ENCODE assay signal across 11 cellular contexts in genomic region chr4:13543091-13543581, GRCh38. TPM values are rescaled to one million over a fixed set of nuclear protein-coding genes. Genes with fewer than 3 reads are reported as not detected.
DNase-seq lines count a peak whose midpoint lies in the region; TF ChIP-seq lines count a peak whose summit lies in the region.
"Had no signal": no experiment of that assay in that cellular context is flagged by ENCODE, and none has a peak within 500 bp of the region (broad histone marks: within the 10 kb centered on the region; RNA-seq: fewer than 3 reads in every experiment).

No MANE protein-coding gene starts in this region.

- H4K20me1 ChIP-seq in hepatocyte (ENCODE audit: insufficient read depth, poor library complexity, severe bottlenecking) = no peaks in the 10 kb centered on the region

- H3K9me3 ChIP-seq in NT2/D1 (ENCODE audit: insufficient read depth, low read length) = peaks cover 13% of the 10 kb centered on the region; the same call in 1 of the 2 replicates
- H3K9me3 ChIP-seq in hepatocyte (ENCODE audit: low read depth) = no peaks in the 10 kb centered on the region

- H3K36me3 ChIP-seq in NT2/D1 (ENCODE audit: insufficient read depth, insufficient read length, low read length) = peaks cover 32% of the 10 kb centered on the region
- no peaks in the 10 kb centered on the region for H3K36me3 ChIP-seq in hepatocyte (replicated peaks; ENCODE audit: insufficient read depth, low read depth)
- H3K36me3 ChIP-seq: stomach had no signal

- H3K4me1 ChIP-seq in NT2/D1 (ENCODE audit: insufficient read depth, insufficient read length) (peaks cover 13% of the 10 kb centered on the region), hepatocyte (ENCODE audit: insufficient read depth) (peaks cover 15% of the 10 kb centered on the region)

- peak overlapping the region; percentile 90 for H3K4me3 ChIP-seq in NT2/D1 (ENCODE audit: insufficient read length, low read depth)
- H3K4me3 ChIP-seq in hepatocyte = no peak overlapping the region
- no peak overlapping the region for H3K4me3 ChIP-seq in lower leg skin (ENCODE audit: low read depth, poor library complexity, severe bottlenecking)

- in situ Hi-C loops in GM13976 (cut with MboI; ENCODE audit: low sequenced_read_pairs, unreplicated experiment) = loop anchor here (10.0 kb wide), 1 partner anchor 808 kb away; no protein-coding TSS in a partner anchor

- DNase-seq in GM13976 (ENCODE audit: low spot score) = peak; percentile 24
- no peak for DNase-seq in NT2/D1 (ENCODE audit: low read depth, low spot score)
- no peak for DNase-seq in hepatocyte (ENCODE audit: low spot score)
- peak; percentile 64 for DNase-seq in posterior vena cava (ENCODE audit: low spot score)
- no peak for DNase-seq in lower leg skin (ENCODE audit: low spot score in 2 of 2)
- DNase-seq in hippocampal formation (lab: John Stamatoyannopoulos, UW) = no peak
- DNase-seq in CD1c-positive myeloid dendritic cell (ENCODE audit: extremely low spot score) = no peak
- DNase-seq: foreskin melanocyte, HCEC 1CT, NCI-H524 treated with DMSO at 0.1 percent for 48 hours, stomach had no signal

- TF ChIP-seq CTCF in GM13976 (IDR thresholded peaks at IDR 0.05; ENCODE audit: borderline replicate concordance, control extremely low read depth, extremely low read depth, insufficient read depth, missing control alignments) (no peak), hepatocyte (IDR thresholded peaks at IDR 0.05; ENCODE audit: poor library complexity) (no peak), lower leg skin (IDR thresholded peaks at IDR 0.05) (no peak)

- peak overlapping the region; percentile 100 for H3K4me2 ChIP-seq in hepatocyte

- TF ChIP-seq POLR2A in lower leg skin (IDR thresholded peaks at IDR 0.05) = no peak

- H3K79me2 ChIP-seq in hepatocyte = no peaks in the 10 kb centered on the region

- no peaks in the 10 kb centered on the region for H3K9me2 ChIP-seq in hepatocyte (replicated peaks; ENCODE audit: insufficient read depth)

- peak overlapping the region; percentile 95 for H3K9ac ChIP-seq in NT2/D1 (ENCODE audit: insufficient read length, low read depth)

- H2AFZ ChIP-seq in hepatocyte = no peak overlapping the region

- 38% methylated on average over 13 of the region's 13 CpGs for WGBS in hepatocyte (ENCODE audit: low lambda C conversion rate, missing lambda C conversion rate)
- WGBS in lower leg skin, 2 donors = 57 to 74% methylated on average over 12 to 13 of the region's 13 CpGs

- no peak overlapping the region for H3K27ac ChIP-seq in hepatocyte

- H3K27me3 ChIP-seq in NT2/D1 (ENCODE audit: insufficient read depth, insufficient read length) = peaks cover 16% of the 10 kb centered on the region
- peaks cover 94% of the 10 kb centered on the region for H3K27me3 ChIP-seq in hepatocyte

- intact Hi-C loops in posterior vena cava (cut with DNase I) = loop anchor here (10.0 kb wide), 1 partner anchor 688 kb away; no protein-coding TSS in a partner anchor
- intact Hi-C loops in lower leg skin (cut with DNase I; ENCODE audit: low total_unique reads) = loop anchor here (10.0 kb wide), 1 partner anchor 808 kb away; no protein-coding TSS in a partner anchor

RNA-seq across cellular contexts. Expression of gene NKX3-2, which starts 1.2 kb away (rescaled TPM):
- total RNA-seq in hepatocyte (0.32 and 0.93 TPM in 2 replicates), posterior vena cava (under 1 TPM in 1 of 2 donors, not detected in 1; 0.19 TPM), lower leg skin (under 1 TPM in 1 of 4 donors, not detected in 3; 0.78 TPM)
- polyA plus RNA-seq in hepatocyte = 0.33 and 0.41 TPM in 2 replicates

RNA-seq across cellular contexts. Expression of gene RAB28, which starts 59.0 kb away (rescaled TPM):
- total RNA-seq in hepatocyte (19.7 and 26.1 TPM in 2 replicates), posterior vena cava (10 to 100 TPM; 13.9 TPM), lower leg skin (10 to 100 TPM in 3 of 4 donors, 1 to 10 TPM in 1; 7.2 to 14.9 (median 13.1) TPM)
- 14.5 and 18.1 TPM in 2 replicates for polyA plus RNA-seq in hepatocyte

Comparison
In these comparisons a context has a peak if more than half of its experiments do, and no peak if none do; other contexts are left out.
1. DNase-seq: peak in GM13976 (single experiment) and posterior vena cava (single experiment); none in NT2/D1 (single experiment), hepatocyte (single experiment), lower leg skin (0 of 2), hippocampal formation (0 of 2) and CD1c-positive myeloid dendritic cell (single experiment).